ENCODE assay signal across 14 cellular contexts in the genomic region with DNA sequence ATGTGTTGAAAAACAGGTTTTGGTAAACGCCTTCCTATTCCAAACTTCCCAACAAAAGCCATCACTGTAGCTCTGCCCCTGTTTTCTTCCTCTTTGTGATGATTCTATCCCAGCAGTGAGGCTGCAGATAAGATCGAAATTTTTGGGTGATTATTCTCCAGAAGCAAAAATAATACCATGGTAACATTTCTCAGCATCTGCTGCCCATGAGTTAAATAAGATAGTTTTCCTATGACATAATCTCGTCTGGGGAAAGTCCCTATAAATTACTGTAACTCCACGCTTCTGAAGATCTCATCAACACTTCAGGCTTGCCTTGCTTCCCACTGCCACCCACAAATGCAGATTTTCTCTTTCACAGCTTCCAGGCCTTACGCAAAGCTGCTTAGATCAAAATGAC. TPM values are rescaled to one million over a fixed set of nuclear protein-coding genes. Genes with fewer than 3 reads are reported as not detected.
DNase-seq lines count a peak whose midpoint lies in the region; FAIRE-seq and TF ChIP-seq lines count a peak whose summit lies in the region.
"Had no signal": no experiment of that assay in that cellular context is flagged by ENCODE, and none has a peak within 500 bp of the region (broad histone marks: within the 10 kb centered on the region; RNA-seq: fewer than 3 reads in every experiment).

No MANE protein-coding gene starts in this region.

- TF ChIP-seq CTCF in HEK293 (tag by site-specific recombination; IDR thresholded peaks at IDR 0.05) (no peak), keratinocyte (optimal IDR thresholded peaks at IDR 0.05 in 1 of 3, IDR thresholded peaks at IDR 0.05 in 1 of 3, conservative IDR thresholded peaks at IDR 0.05 in 1 of 3; ENCODE audit: extremely low read depth in 1 of 3, insufficient read depth in 2 of 3, low read length in 3 of 3) (no peak)

- H3K9me3 ChIP-seq in HEK293 (ENCODE audit: control insufficient read depth, insufficient read depth, low read depth, low read length) (no peaks in the 10 kb centered on the region), keratinocyte (ENCODE audit: control insufficient read depth, low read depth, low read length) (no peaks in the 10 kb centered on the region)

- peak overlapping the region; percentile 45; the same call in 1 of the 2 replicates for H3K4me3 ChIP-seq in ACC112 (ENCODE audit: low read depth, low read length)
- no peak overlapping the region for H3K4me3 ChIP-seq in HEK293 (ENCODE audit: low read depth, low read length)
- H3K4me3 ChIP-seq in keratinocyte (ENCODE audit: control insufficient read depth in 2 of 3, extremely low read depth in 1 of 3, insufficient read depth in 2 of 3, low read depth in 1 of 3, low read length in 3 of 3), result peak overlapping the region in 2 of 3 experiments; percentile 14 to 15

- no peak for FAIRE-seq in keratinocyte (lab: Jason Lieb, UNC)
- FAIRE-seq in frontal cortex (lab: Jason Lieb, UNC), result no peak
- FAIRE-seq: small intestine had no signal

- H3K4me3 Mint-ChIP-seq in activated CD4-positive, alpha-beta memory T cell treated with anti-CD3 and anti-CD28 coated beads for 36 hours, result no peak overlapping the region
- H3K4me3 Mint-ChIP-seq: activated naive CD8-positive, alpha-beta T cell treated with anti-CD3 and anti-CD28 coated beads, Interleukin-2, amount 10 ng/mL, durations not matched to agents 7 days and 5 days; CD4-positive, CD25-positive, alpha-beta regulatory T cell; stimulated activated naive B cell treated with anti-CD40 and anti-IgM and Interleukin-4, amounts not matched to agents 10 μg/mL and 1 μg/mL and 100 μg/mL, for 72 hours had no signal

- dilution Hi-C loops in keratinocyte (cut with MboI; ENCODE audit: extremely low pct_ligation_motif_present, low sequenced_read_pairs), result no loop called here

- no peaks in the 10 kb centered on the region for H3K27me3 ChIP-seq in ACC112 (ENCODE audit: insufficient read depth, low read length)
- H3K27me3 ChIP-seq in keratinocyte (ENCODE audit: control insufficient read depth, extremely low read depth, insufficient read depth, low read length), result no peaks in the 10 kb centered on the region

- H3K9me1 ChIP-seq in keratinocyte (ENCODE audit: control insufficient read depth, extremely low read depth, insufficient read depth, low read length), result no peaks in the 10 kb centered on the region

- no peaks in the 10 kb centered on the region for H3K9me3 Mint-ChIP-seq in activated CD4-positive, alpha-beta memory T cell treated with anti-CD3 and anti-CD28 coated beads for 36 hours
- H3K9me3 Mint-ChIP-seq: activated naive CD8-positive, alpha-beta T cell treated with anti-CD3 and anti-CD28 coated beads, Interleukin-2, amount 10 ng/mL, durations not matched to agents 7 days and 5 days; stimulated activated naive B cell treated with anti-CD40 and anti-IgM and Interleukin-4, amounts not matched to agents 10 μg/mL and 1 μg/mL and 100 μg/mL, for 72 hours had no signal

- H3K36me3 ChIP-seq in ACC112 (ENCODE audit: insufficient read depth, low read length) (no peaks in the 10 kb centered on the region), HEK293 (ENCODE audit: control insufficient read depth in 2 of 2, insufficient read depth in 1 of 2, low read length in 2 of 2) (no peaks in the 10 kb centered on the region), keratinocyte (ENCODE audit: control insufficient read depth in 2 of 2, extremely low read depth in 1 of 2, insufficient read depth in 2 of 2, low read length in 2 of 2) (no peaks in the 10 kb centered on the region)

- POLR2A ChIA-PET in HEK293 (lab: Yijun Ruan, JAX), result no interaction called here
- POLR2A ChIA-PET in activated CD4-positive, alpha-beta memory T cell treated with anti-CD3 and anti-CD28 coated beads for 36 hours (lab: Charles Lee), result no interaction called here

- DNase-seq in amniotic stem cell (lab: John Stamatoyannopoulos, UW) (peak; percentile 72), keratinocyte (ENCODE audit: low read depth, low spot score) (peak; percentile 54), frontal cortex (ENCODE audit: low spot score in 2 of 2) (no peak), NCI-H1105 treated with DMSO at 0.1 percent for 48 hours (lab: John Stamatoyannopoulos, UW) (no peak), ecto neural progenitor cell (ENCODE audit: low spot score) (no peak)
- no peak for DNase-seq in activated CD4-positive, alpha-beta memory T cell treated with anti-CD3 and anti-CD28 coated beads for 36 hours
- DNase-seq: activated CD4-positive, alpha-beta T cell treated with anti-CD3 and anti-CD28 coated beads for 4 hours; activated naive CD8-positive, alpha-beta T cell treated with anti-CD3 and anti-CD28 coated beads, Interleukin-2, amount 10 ng/mL, durations not matched to agents 7 days and 5 days; CD4-positive, CD25-positive, alpha-beta regulatory T cell; NCI-H1694; small intestine; stimulated activated naive B cell treated with anti-CD40 and anti-IgM and Interleukin-4, amounts not matched to agents 10 μg/mL and 1 μg/mL and 100 μg/mL, for 72 hours had no signal

- H3K27ac ChIP-seq in ACC112 (ENCODE audit: low read depth, low read length), result peak overlapping the region; percentile 79
- H3K27ac ChIP-seq in HEK293 (ENCODE audit: extremely low read depth, low read depth, low read length), result no peak overlapping the region
- peak overlapping the region; percentile 92 for H3K27ac ChIP-seq in keratinocyte (ENCODE audit: control insufficient read depth, insufficient read depth, low read length)

- H3K4me1 Mint-ChIP-seq in activated CD4-positive, alpha-beta memory T cell treated with anti-CD3 and anti-CD28 coated beads for 36 hours (ENCODE audit: low read depth), result peaks cover 4% of the 10 kb centered on the region
- H3K4me1 Mint-ChIP-seq: activated naive CD8-positive, alpha-beta T cell treated with anti-CD3 and anti-CD28 coated beads, Interleukin-2, amount 10 ng/mL, durations not matched to agents 7 days and 5 days had no signal

- H4K20me1 ChIP-seq in keratinocyte (ENCODE audit: control insufficient read depth, extremely low read depth, insufficient read depth, low read length), result no peaks in the 10 kb centered on the region

- H3K79me2 ChIP-seq in ACC112 (ENCODE audit: control insufficient read depth, insufficient read depth, low read length, unreplicated experiment) (no peaks in the 10 kb centered on the region), keratinocyte (ENCODE audit: control insufficient read depth, insufficient read depth, low read length) (no peaks in the 10 kb centered on the region)

- H3K27me3 Mint-ChIP-seq in activated CD4-positive, alpha-beta memory T cell treated with anti-CD3 and anti-CD28 coated beads for 36 hours, result no peaks in the 10 kb centered on the region
- H3K27me3 Mint-ChIP-seq: CD4-positive, CD25-positive, alpha-beta regulatory T cell had no signal

- H3K4me1 ChIP-seq in ACC112 (ENCODE audit: control insufficient read depth, insufficient read depth, low read length, unreplicated experiment), result peaks cover 23% of the 10 kb centered on the region
- H3K4me1 ChIP-seq in HEK293 (ENCODE audit: control insufficient read depth, insufficient read depth, low read length), result peaks cover 17% of the 10 kb centered on the region
- H3K4me1 ChIP-seq in keratinocyte (ENCODE audit: control insufficient read depth, extremely low read depth, insufficient read depth, low read length), result peaks cover 20% of the 10 kb centered on the region

- CTCF ChIA-PET in HEK293 (lab: Yijun Ruan, JAX), result interaction anchor here (0.6 kb wide), 1 partner anchor 33 kb away, joined by 3 read pairs; no protein-coding TSS in a partner anchor
- CTCF ChIA-PET in activated CD4-positive, alpha-beta memory T cell treated with anti-CD3 and anti-CD28 coated beads for 36 hours (lab: Charles Lee), result no interaction called here

- H3K36me3 Mint-ChIP-seq in activated CD4-positive, alpha-beta memory T cell treated with anti-CD3 and anti-CD28 coated beads for 36 hours, result no peaks in the 10 kb centered on the region
- H3K36me3 Mint-ChIP-seq: activated naive CD8-positive, alpha-beta T cell treated with anti-CD3 and anti-CD28 coated beads, Interleukin-2, amount 10 ng/mL, durations not matched to agents 7 days and 5 days; CD4-positive, CD25-positive, alpha-beta regulatory T cell; stimulated activated naive B cell treated with anti-CD40 and anti-IgM and Interleukin-4, amounts not matched to agents 10 μg/mL and 1 μg/mL and 100 μg/mL, for 72 hours had no signal

- H3K27ac Mint-ChIP-seq in activated CD4-positive, alpha-beta memory T cell treated with anti-CD3 and anti-CD28 coated beads for 36 hours, result no peak overlapping the region
- H3K27ac Mint-ChIP-seq: activated naive CD8-positive, alpha-beta T cell treated with anti-CD3 and anti-CD28 coated beads, Interleukin-2, amount 10 ng/mL, durations not matched to agents 7 days and 5 days; CD4-positive, CD25-positive, alpha-beta regulatory T cell; stimulated activated naive B cell treated with anti-CD40 and anti-IgM and Interleukin-4, amounts not matched to agents 10 μg/mL and 1 μg/mL and 100 μg/mL, for 72 hours had no signal

- intact Hi-C loops in activated CD4-positive, alpha-beta memory T cell treated with anti-CD3 and anti-CD28 coated beads for 36 hours (cut with micrococcal nuclease), result no loop called here

- H2AFZ ChIP-seq in ACC112 (ENCODE audit: low read length, unreplicated experiment) (peak overlapping the region; percentile 31), keratinocyte (ENCODE audit: control insufficient read depth, low read length) (peak overlapping the region; percentile 12)

- H3K4me2 ChIP-seq in keratinocyte (ENCODE audit: control insufficient read depth, extremely low read depth, insufficient read depth, low read depth, low read length), result peak overlapping the region; percentile 71

- H3K9ac ChIP-seq in keratinocyte (ENCODE audit: control insufficient read depth, extremely low read depth, insufficient read depth, low read length), result peak overlapping the region; percentile 70

TF ChIP-seq in HEK293, 187 proteins besides CTCF, POLR2A, EP300 and RAD21:
- no peak for TF ChIP-seq ZNF548 (tag by site-specific recombination; IDR thresholded peaks at IDR 0.05)
- TF ChIP-seq ZNF366 (tag by site-specific recombination; conservative IDR thresholded peaks at IDR 0.05), result 0 out of 2 replicates have a peak, but pooled peaks have one; percentile 32
- peak; percentile 39; the same call in 1 of the 2 replicates for TF ChIP-seq ZNF600 (tag by site-specific recombination; IDR thresholded peaks at IDR 0.05)

RNA-seq across cellular contexts. Expression of a gene that starts 24.5 kb away (rescaled TPM):
- polyA plus RNA-seq in keratinocyte, result 0.33 to 0.65 TPM (median 0.46 TPM) in 3 replicates
- 0.49 TPM for polyA plus RNA-seq in keratinocyte (2011; ENCODE audit: low read depth)
- 0.09 and 0.26 TPM in 2 replicates for polyA plus RNA-seq in keratinocyte (2011; cell fraction: cytosol; rRNA removed)
- 0.77 and 1.3 TPM in 2 replicates for polyA plus RNA-seq in keratinocyte (2011; cell fraction: nucleus; rRNA removed)
- 0.13 and 0.45 TPM in 2 replicates for polyA plus RNA-seq in keratinocyte (2012; ENCODE audit: low replicate concordance)
- 0.92 to 1.2 TPM (median 0.96 TPM) in 3 replicates for polyA minus RNA-seq in keratinocyte
- 0.38 TPM for polyA minus RNA-seq in keratinocyte (2011; cell fraction: cytosol; rRNA and poly(A)+ RNA removed)
- polyA minus RNA-seq in keratinocyte (2011; cell fraction: nucleus; rRNA and poly(A)+ RNA removed), result 2.6 TPM in 2 replicates
- total RNA-seq in frontal cortex, result 4.5 TPM
- not detected for total RNA-seq in activated CD4-positive, alpha-beta memory T cell treated with anti-CD3 and anti-CD28 coated beads for 36 hours
- total RNA-seq: activated naive CD8-positive, alpha-beta T cell treated with anti-CD3 and anti-CD28 coated beads, Interleukin-2, amount 10 ng/mL, durations not matched to agents 7 days and 5 days; CD4-positive, CD25-positive, alpha-beta regulatory T cell had no signal
- polyA plus RNA-seq: CD4-positive, CD25-positive, alpha-beta regulatory T cell had no signal

Comparison
In these comparisons a context has a peak if more than half of its experiments do, and no peak if none do; other contexts are left out.
1. DNase-seq: peak in amniotic stem cell (single experiment) and keratinocyte (single experiment); none in frontal cortex (0 of 2), NCI-H1105 treated with DMSO at 0.1 percent for 48 hours (single experiment), activated CD4-positive, alpha-beta memory T cell treated with anti-CD3 and anti-CD28 coated beads for 36 hours (single experiment) and ecto neural progenitor cell (single experiment).